ENCODE assay signal across 8 cellular contexts in the genomic region with DNA sequence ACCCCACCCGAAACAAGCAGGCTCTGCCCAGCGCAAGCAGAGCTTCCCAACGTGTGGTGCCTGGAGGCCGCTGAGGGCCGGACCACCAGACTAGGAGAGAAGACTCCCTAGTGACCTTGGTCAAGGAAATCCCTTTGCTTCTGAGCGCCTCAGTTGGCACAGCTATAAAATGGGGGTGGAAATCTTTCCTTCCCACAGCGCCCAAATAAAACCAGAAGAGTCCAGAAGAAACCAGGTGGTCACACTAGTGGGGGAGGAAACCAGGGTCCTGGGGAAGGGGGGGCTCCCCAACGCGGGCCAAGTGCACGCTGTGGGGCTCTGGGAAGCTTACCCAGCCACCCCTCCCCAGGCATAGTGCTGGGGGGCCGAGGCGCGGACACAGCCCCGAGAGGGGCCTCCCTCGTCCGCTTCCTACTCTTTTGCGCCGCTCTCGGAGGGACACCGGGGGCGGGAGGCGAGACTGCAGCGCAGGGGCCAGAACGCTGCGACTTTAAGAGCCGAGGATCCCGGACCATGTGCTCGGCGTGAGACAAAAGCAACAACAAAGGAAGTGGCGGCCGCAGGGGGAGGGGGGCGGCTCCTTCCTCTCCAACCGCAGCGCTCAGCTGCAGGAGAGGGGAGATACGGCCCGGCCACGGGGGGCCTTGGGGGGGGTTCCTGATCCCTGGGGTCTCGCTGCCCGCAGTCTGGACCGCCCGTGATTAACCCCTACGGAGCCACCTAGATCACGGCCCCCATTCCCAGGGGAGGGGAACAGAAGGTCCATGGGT. TPM values are rescaled to one million over a fixed set of nuclear protein-coding genes. Genes with fewer than 3 reads are reported as not detected.
A peak's percentile ranks its signal among the peaks of the same experiment; 100 is the strongest.
DNase-seq lines count a peak whose midpoint lies in the region; ATAC-seq and TF ChIP-seq lines count a peak whose summit lies in the region.

No MANE protein-coding gene starts in this region.

- POLR2A ChIA-PET in GM10248 (lab: Yijun Ruan, JAX): interaction anchor here (0.6 to 1.5 kb wide), 2 partner anchors 26 to 111 kb away, joined by 3 to 4 read pairs; partner anchors contain the start of gene TSPAN17

- peak overlapping the region; percentile 96 to 100 (median 99) for H3K27ac ChIP-seq in esophagus squamous epithelium
- H3K27ac ChIP-seq in muscle layer of duodenum (ENCODE audit: low read length): peak overlapping the region; percentile 75

- 0% methylated on average over 5 to 6 of the region's 43 CpGs for WGBS in esophagus squamous epithelium, 2 donors

- intact Hi-C loops in esophagus squamous epithelium (cut with DNase I): loop anchor here (10.0 kb wide), 1 partner anchor 122 kb away; the partner anchor contains the start of gene CLTB

- H3K4me1 Mint-ChIP-seq in activated T-cell treated with anti-CD3 and anti-CD28 coated beads, Interleukin-2, amount 50 U/mL, for 72 hours (ENCODE audit: low read depth): peaks cover 71% of the 10 kb centered on the region

- CTCF ChIA-PET in GM10248 (lab: Yijun Ruan, JAX): interaction anchor here (1.0 to 1.8 kb wide), 4 partner anchors 13 to 124 kb away, joined by 3 read pairs; no protein-coding TSS in a partner anchor

- H3K36me3 ChIP-seq in esophagus squamous epithelium (peaks cover 2 to 12% (median 7%) of the 10 kb centered on the region in 3 donors), muscle layer of duodenum (ENCODE audit: control insufficient read depth in 1 of 2, insufficient read depth in 2 of 2, low read length in 2 of 2) (peaks cover 0 to 7% of the 10 kb centered on the region in 2 donors)

- no peaks in the 10 kb centered on the region for H3K9me3 Mint-ChIP-seq in activated T-cell treated with anti-CD3 and anti-CD28 coated beads, Interleukin-2, amount 50 U/mL, for 72 hours

- DNase-seq in GM10248 (ENCODE audit: extremely low spot score) (peak; percentile 84), OCI-M2 (lab: John Stamatoyannopoulos, UW; ENCODE audit: unreplicated experiment) (peak; percentile 15), esophagus squamous epithelium (lab: John Stamatoyannopoulos, UW) (no peak)
- DNase-seq in activated T-cell treated with anti-CD3 and anti-CD28 coated beads, Interleukin-2, amount 50 U/mL, for 72 hours: peak; percentile 82
- DNase-seq in stimulated activated CD8-positive, alpha-beta memory T cell treated with anti-CD3 and anti-CD28 coated beads, Interleukin-7, amount 100 ng/mL, for 24 hours (ENCODE audit: low read depth): peak; percentile 72

- H3K4me1 ChIP-seq in esophagus squamous epithelium (peaks cover 54 to 81% (median 60%) of the 10 kb centered on the region in 3 donors), muscle layer of duodenum (ENCODE audit: control insufficient read depth in 1 of 2, insufficient read depth in 2 of 2, low read length in 2 of 2) (peaks cover 36 to 59% of the 10 kb centered on the region in 2 donors)

- no peak for TF ChIP-seq CTCF in GM10248 (IDR thresholded peaks at IDR 0.05; ENCODE audit: control extremely low read depth, extremely low read depth, low read depth, missing control alignments)
- no peak for TF ChIP-seq CTCF in esophagus squamous epithelium (IDR thresholded peaks at IDR 0.05)

- peaks cover 5 to 6% of the 10 kb centered on the region in 2 donors for H3K36me3 Mint-ChIP-seq in activated T-cell treated with anti-CD3 and anti-CD28 coated beads, Interleukin-2, amount 50 U/mL, for 72 hours (ENCODE audit: insufficient read depth in 2 of 2)

- peak overlapping the region; percentile 78 to 97 (median 84) for H3K4me3 ChIP-seq in esophagus squamous epithelium
- H3K4me3 ChIP-seq in muscle layer of duodenum (ENCODE audit: low read depth in 1 of 2, low read length in 2 of 2): peak overlapping the region; percentile 90 to 96

- H3K27me3 ChIP-seq in esophagus squamous epithelium: no peaks in the 10 kb centered on the region
- H3K27me3 ChIP-seq in muscle layer of duodenum (ENCODE audit: low read depth, low read length): no peaks in the 10 kb centered on the region

- H3K4me3 Mint-ChIP-seq in activated T-cell treated with anti-CD3 and anti-CD28 coated beads, Interleukin-2, amount 50 U/mL, for 72 hours: peak overlapping the region; percentile 81 to 99

- H3K9me3 ChIP-seq in esophagus squamous epithelium (no peaks in the 10 kb centered on the region), muscle layer of duodenum (ENCODE audit: control insufficient read depth in 1 of 2, low read length in 2 of 2) (no peaks in the 10 kb centered on the region)

- ATAC-seq in HG03159 (IDR thresholded peaks at IDR 0.05; ENCODE audit: unreplicated experiment): peak; percentile 27
- ATAC-seq in activated T-cell treated with anti-CD3 and anti-CD28 coated beads, Interleukin-2, amount 50 U/mL, for 72 hours (replicated peaks in 1 of 2): peak; percentile 19 to 20
- no peak for ATAC-seq in HG03108 (IDR thresholded peaks at IDR 0.05; ENCODE audit: unreplicated experiment)

- TF ChIP-seq POLR2A in esophagus squamous epithelium (IDR thresholded peaks at IDR 0.05): peak in 2 of 4 donors; percentile 34 to 51

- peak overlapping the region; percentile 93 for H3K27ac Mint-ChIP-seq in activated T-cell treated with anti-CD3 and anti-CD28 coated beads, Interleukin-2, amount 50 U/mL, for 72 hours

- H3K27me3 Mint-ChIP-seq in activated T-cell treated with anti-CD3 and anti-CD28 coated beads, Interleukin-2, amount 50 U/mL, for 72 hours (ENCODE audit: low read depth): no peaks in the 10 kb centered on the region

RNA-seq across cellular contexts. Expression of gene RNF44, which starts 0.9 kb away (rescaled TPM):
- total RNA-seq in activated T-cell treated with anti-CD3 and anti-CD28 coated beads, Interleukin-2, amount 50 U/mL, for 72 hours: 10 to 100 TPM; 93.0 to 93.6 TPM
- total RNA-seq in esophagus squamous epithelium: 10 to 100 TPM in 3 of 4 donors, 1 to 10 TPM in 1; 8.8 to 23.1 (median 15.5) TPM

RNA-seq across cellular contexts. Expression of gene CDHR2, which starts 12.8 kb away (rescaled TPM):
- total RNA-seq in activated T-cell treated with anti-CD3 and anti-CD28 coated beads, Interleukin-2, amount 50 U/mL, for 72 hours: under 1 TPM; 0.67 to 0.81 TPM
- total RNA-seq in esophagus squamous epithelium: under 1 TPM in 1 of 4 donors, not detected in 3; under 0.01 TPM
